ENCODE assay signal across 21 cellular contexts in genomic region chr12:104589215-104589614, GRCh38.
"Had no signal": no experiment of that assay in that cellular context is flagged by ENCODE, and none has a peak within 500 bp of the region (broad histone marks: within the 10 kb centered on the region; RNA-seq: fewer than 3 reads in every experiment).

No MANE protein-coding gene starts in this region.

- H3K27me3 ChIP-seq: adrenal gland, right atrium auricular region, tibial nerve, vagina had no signal

- H3K27ac ChIP-seq: adrenal gland, prostate gland, right atrium auricular region, tibial nerve, vagina had no signal

- H3K4me3 ChIP-seq: adrenal gland, prostate gland, right atrium auricular region, tibial nerve, vagina had no signal

- H3K9me3 ChIP-seq: adrenal gland, prostate gland, right atrium auricular region, tibial nerve, vagina had no signal

- H3K27me3 Mint-ChIP-seq: activated CD8-positive, alpha-beta T cell treated with anti-CD3 and anti-CD28 coated beads for 36 hours; activated naive CD4-positive, alpha-beta T cell treated with anti-CD3 and anti-CD28 coated beads, Interleukin-2, amount 50 U/mL, for 24 hours; effector memory CD8-positive, alpha-beta T cell had no signal

- H3K27ac Mint-ChIP-seq: activated CD8-positive, alpha-beta T cell treated with anti-CD3 and anti-CD28 coated beads for 36 hours; activated naive CD4-positive, alpha-beta T cell treated with anti-CD3 and anti-CD28 coated beads, Interleukin-2, amount 50 U/mL, for 24 hours; nephron progenitor cell had no signal

- H3K4me3 Mint-ChIP-seq: activated CD8-positive, alpha-beta T cell treated with anti-CD3 and anti-CD28 coated beads for 36 hours; activated naive CD4-positive, alpha-beta T cell treated with anti-CD3 and anti-CD28 coated beads, Interleukin-2, amount 50 U/mL, for 24 hours; effector memory CD8-positive, alpha-beta T cell; nephron progenitor cell had no signal

- DNase-seq: activated CD4-positive, alpha-beta T cell treated with anti-CD3 and anti-CD28 coated beads for 48 hours; activated CD4-positive, CD25-positive, alpha-beta regulatory T cell; activated CD8-positive, alpha-beta T cell treated with anti-CD3 and anti-CD28 coated beads for 36 hours; activated effector memory CD4-positive, alpha-beta T cell treated with Interleukin-2 at 50 U/mL for 16 hours; activated T-cell treated with anti-CD3 and anti-CD28 coated beads, Interleukin-2, amount 50 U/mL, for 1 hour; adrenal gland; dermis blood vessel endothelial cell; effector memory CD8-positive, alpha-beta T cell; foreskin melanocyte; head of caudate nucleus; stimulated activated CD4-positive, alpha-beta T cell treated with anti-CD3 and anti-CD28 coated beads, Interleukin-2, amount 100 ng/mL, for 24 hours; stimulated activated naive CD8-positive, alpha-beta T cell treated with anti-CD3 and anti-CD28 coated beads, Interleukin-15, Interleukin-2, amounts not matched to agents 100 U/mL and 50 U/mL, for 24 hours; substantia nigra; SW 1271 had no signal

- H3K4me1 ChIP-seq: adrenal gland, right atrium auricular region, tibial nerve had no signal

- ATAC-seq: activated CD8-positive, alpha-beta T cell treated with anti-CD3 and anti-CD28 coated beads for 36 hours; effector memory CD8-positive, alpha-beta T cell; left lobe of liver; stimulated activated naive CD8-positive, alpha-beta T cell treated with anti-CD3 and anti-CD28 coated beads, Interleukin-15, Interleukin-2, amounts not matched to agents 100 U/mL and 50 U/mL, for 24 hours had no signal

- H3K9me3 Mint-ChIP-seq: activated CD8-positive, alpha-beta T cell treated with anti-CD3 and anti-CD28 coated beads for 36 hours; activated naive CD4-positive, alpha-beta T cell treated with anti-CD3 and anti-CD28 coated beads, Interleukin-2, amount 50 U/mL, for 24 hours; effector memory CD8-positive, alpha-beta T cell had no signal

- H3K36me3 ChIP-seq: adrenal gland, prostate gland, right atrium auricular region, tibial nerve, vagina had no signal
